4 cellular contexts compared by ENCODE assay signal in the genomic region with DNA sequence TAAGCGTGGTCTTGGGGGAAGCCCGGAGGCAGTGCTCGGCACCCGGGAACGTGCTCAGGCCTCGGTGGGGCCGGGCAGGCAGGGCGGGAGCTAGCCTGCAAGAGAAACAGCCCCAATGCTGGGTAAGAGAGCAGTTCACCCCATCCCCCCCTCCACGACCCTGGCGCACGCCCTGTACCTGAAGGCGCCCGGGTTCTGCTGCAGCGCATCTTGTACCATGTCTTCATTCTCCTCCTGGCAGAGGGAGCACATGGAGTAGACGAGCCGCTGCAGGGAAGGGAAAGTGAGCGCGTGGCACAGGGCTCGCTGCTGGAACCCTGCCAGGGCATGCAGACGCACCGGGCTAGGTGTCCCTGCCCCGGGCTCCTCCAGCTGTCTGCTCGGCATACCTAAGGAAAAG. TPM values are rescaled to one million over a fixed set of nuclear protein-coding genes. Genes with fewer than 3 reads are reported as not detected.
"Had no signal": no experiment of that assay in that cellular context is flagged by ENCODE, and none has a peak within 500 bp of the region (broad histone marks: within the 10 kb centered on the region; RNA-seq: fewer than 3 reads in every experiment).

No MANE protein-coding gene starts in this region.

RNA-seq across cellular contexts. Expression of a gene that starts 20.6 kb away (rescaled TPM):
- total RNA-seq: smooth muscle cell, suprapubic skin, upper lobe of right lung, urinary bladder had no signal
